ENCODE assay signal across 1 cellular context in genomic region chr4:1113311-1114009, GRCh38.
TF ChIP-seq lines count a peak whose summit lies in the region.

A gene with protein sequence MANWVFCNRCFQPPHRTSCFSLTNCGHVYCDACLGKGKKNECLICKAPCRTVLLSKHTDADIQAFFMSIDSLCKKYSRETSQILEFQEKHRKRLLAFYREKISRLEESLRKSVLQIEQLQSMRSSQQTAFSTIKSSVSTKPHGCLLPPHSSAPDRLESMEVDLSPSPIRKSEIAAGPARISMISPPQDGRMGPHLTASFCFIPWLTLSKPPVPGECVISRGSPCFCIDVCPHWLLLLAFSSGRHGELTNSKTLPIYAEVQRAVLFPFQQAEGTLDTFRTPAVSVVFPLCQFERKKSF (minus strand): TSS chr4:1113564. CDS start chr4:1113464, 100 bp downstream.

TF ChIP-seq in WTC11, 78 proteins besides CTCF, POLR2A, EP300 and RAD21 (continued from another document):
- TF ChIP-seq, protein P1, sequence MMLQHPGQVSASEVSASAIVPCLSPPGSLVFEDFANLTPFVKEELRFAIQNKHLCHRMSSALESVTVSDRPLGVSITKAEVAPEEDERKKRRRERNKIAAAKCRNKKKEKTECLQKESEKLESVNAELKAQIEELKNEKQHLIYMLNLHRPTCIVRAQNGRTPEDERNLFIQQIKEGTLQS (CRISPR knock-in tag; conservative IDR thresholded peaks at IDR 0.05), result peak; percentile 85; the same call in 1 of the 2 replicates
- TF ChIP-seq RORB (CRISPR knock-in tag; IDR thresholded peaks at IDR 0.05) (no peak), SOX15 (CRISPR knock-in tag; IDR thresholded peaks at IDR 0.05) (no peak), GRHL2 (CRISPR knock-in tag; IDR thresholded peaks at IDR 0.05; ENCODE audit: insufficient replicate concordance, severe bottlenecking) (no peak), TEAD1 (CRISPR knock-in tag; IDR thresholded peaks at IDR 0.05) (peak; percentile 95)
